In the genomic region with DNA sequence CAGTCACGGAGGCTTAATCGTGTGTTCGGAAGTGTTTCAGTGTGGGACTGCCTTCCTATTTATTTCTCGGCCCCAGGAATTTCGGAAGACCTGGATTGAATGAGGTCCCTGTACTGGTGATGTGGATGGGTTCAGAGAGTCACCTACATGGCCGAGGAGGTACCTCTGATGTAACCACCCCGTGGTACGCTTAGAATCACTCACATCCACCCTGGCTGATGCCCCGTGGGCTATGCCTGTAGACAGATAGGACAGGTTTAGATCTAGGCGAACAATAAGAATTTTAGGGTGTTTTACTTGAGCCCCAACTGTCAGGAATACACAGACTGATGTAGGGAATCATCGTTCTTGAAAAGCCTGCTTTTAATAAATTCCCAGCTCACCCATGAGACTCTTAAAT, we compare ENCODE assay signal across 19 cellular contexts. TPM values are rescaled to one million over a fixed set of nuclear protein-coding genes. Genes with fewer than 3 reads are reported as not detected.
"Had no signal": no experiment of that assay in that cellular context is flagged by ENCODE, and none has a peak within 500 bp of the region (broad histone marks: within the 10 kb centered on the region; RNA-seq: fewer than 3 reads in every experiment).

No MANE protein-coding gene starts in this region.

- ATAC-seq: activated T-helper 17 cell treated with anti-CD3 and anti-CD28 coated beads, Interleukin-2, amount 50 U/mL, for 72 hours; K562; PC-3 had no signal

- H3K27ac Mint-ChIP-seq: activated CD4-positive, alpha-beta memory T cell treated with anti-CD3 and anti-CD28 coated beads for 36 hours; activated CD4-positive, alpha-beta T cell treated with anti-CD3 and anti-CD28 coated beads, Interleukin-2, amount 10 ng/mL, durations not matched to agents 7 days and 5 days; activated naive CD4-positive, alpha-beta T cell treated with anti-CD3 and anti-CD28 coated beads for 36 hours; activated naive CD8-positive, alpha-beta T cell; activated T-helper 17 cell treated with anti-CD3 and anti-CD28 coated beads, Interleukin-2, amount 50 U/mL, for 72 hours had no signal

- H3K9me3 Mint-ChIP-seq: activated CD4-positive, alpha-beta memory T cell treated with anti-CD3 and anti-CD28 coated beads for 36 hours; activated CD4-positive, alpha-beta T cell treated with anti-CD3 and anti-CD28 coated beads, Interleukin-2, amount 10 ng/mL, durations not matched to agents 7 days and 5 days; activated naive CD4-positive, alpha-beta T cell treated with anti-CD3 and anti-CD28 coated beads for 36 hours; activated T-helper 17 cell treated with anti-CD3 and anti-CD28 coated beads, Interleukin-2, amount 50 U/mL, for 72 hours had no signal

- H3K4me3 Mint-ChIP-seq: activated CD4-positive, alpha-beta memory T cell treated with anti-CD3 and anti-CD28 coated beads for 36 hours; activated CD4-positive, alpha-beta T cell treated with anti-CD3 and anti-CD28 coated beads, Interleukin-2, amount 10 ng/mL, durations not matched to agents 7 days and 5 days; activated naive CD4-positive, alpha-beta T cell treated with anti-CD3 and anti-CD28 coated beads for 36 hours; activated naive CD8-positive, alpha-beta T cell; activated T-helper 17 cell treated with anti-CD3 and anti-CD28 coated beads, Interleukin-2, amount 50 U/mL, for 72 hours had no signal

- H3K36me3 Mint-ChIP-seq: activated CD4-positive, alpha-beta memory T cell treated with anti-CD3 and anti-CD28 coated beads for 36 hours; activated naive CD8-positive, alpha-beta T cell had no signal

- H3K4me3 ChIP-seq: K562 had no signal

- H3K4me1 Mint-ChIP-seq: activated CD4-positive, alpha-beta T cell treated with anti-CD3 and anti-CD28 coated beads, Interleukin-2, amount 10 ng/mL, durations not matched to agents 7 days and 5 days; activated T-helper 17 cell treated with anti-CD3 and anti-CD28 coated beads, Interleukin-2, amount 50 U/mL, for 72 hours had no signal

- DNase-seq: activated CD4-positive, alpha-beta memory T cell treated with anti-CD3 and anti-CD28 coated beads for 36 hours; activated CD4-positive, alpha-beta T cell treated with anti-CD3 and anti-CD28 coated beads, Interleukin-2, amount 10 ng/mL, durations not matched to agents 7 days and 5 days; activated CD4-positive, CD25-positive, alpha-beta regulatory T cell; activated CD8-positive, alpha-beta memory T cell treated with anti-CD3 and anti-CD28 coated beads for 24 hours; activated gamma-delta T cell; activated naive CD4-positive, alpha-beta T cell treated with anti-CD3 and anti-CD28 coated beads for 36 hours; activated T-cell treated with anti-CD3 and anti-CD28 coated beads for 4 hours; activated T-cell treated with anti-CD3 and anti-CD28 coated beads, Interleukin-2, amount 50 U/mL, for 48 hours; Karpas-422; MM.1S; NCI-H1694 treated with DMSO at 0.1 percent for 48 hours; NCI-H524 treated with DMSO at 0.1 percent for 48 hours; PC-3; SHP77 treated with DMSO at 0.1 percent for 48 hours; T-helper 2 cell; T1000 had no signal

RNA-seq across cellular contexts. Expression of a gene that starts 2.0 kb away (rescaled TPM):
- polyA plus RNA-seq: K562 had no signal
